27 cellular contexts compared by ENCODE assay signal in the genomic region with DNA sequence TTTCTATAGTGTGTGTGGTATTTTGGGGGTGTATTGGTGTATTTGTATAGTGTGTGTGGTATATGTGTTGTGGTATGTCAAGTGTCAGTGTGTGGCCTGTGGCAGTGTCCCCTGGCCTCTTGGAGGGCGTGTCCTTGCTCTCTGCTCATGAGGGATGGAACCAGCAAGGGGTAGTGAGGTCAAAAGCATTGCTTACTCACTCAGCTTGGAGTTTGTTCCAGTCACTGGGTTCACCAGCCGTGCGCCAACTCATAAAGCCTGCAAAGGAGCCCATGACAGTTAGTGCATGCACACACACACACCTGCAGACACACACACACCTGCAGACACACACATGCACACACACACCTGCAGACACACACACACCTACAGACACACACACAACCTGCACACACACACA. TPM values are rescaled to one million over a fixed set of nuclear protein-coding genes. Genes with fewer than 3 reads are reported as not detected.
"Had no signal": no experiment of that assay in that cellular context is flagged by ENCODE, and none has a peak within 500 bp of the region (broad histone marks: within the 10 kb centered on the region; RNA-seq: fewer than 3 reads in every experiment).

No MANE protein-coding gene starts in this region.

- H3K27ac ChIP-seq: esophagus muscularis mucosa, gastrocnemius medialis, left lung, neural progenitor cell, testis had no signal

- H3K36me3 ChIP-seq: esophagus muscularis mucosa, gastrocnemius medialis, left lung, neural progenitor cell had no signal

- DNase-seq: activated CD4-positive, alpha-beta memory T cell treated with anti-CD3 and anti-CD28 coated beads, Interleukin-2, amount 10 ng/mL, durations not matched to agents 7 days and 5 days; activated CD4-positive, alpha-beta T cell treated with anti-CD3 and anti-CD28 coated beads for 48 hours; activated naive CD4-positive, alpha-beta T cell treated with Interleukin-2 at 50 U/mL for 16 hours; activated T-cell treated with anti-CD3 and anti-CD28 coated beads, Interleukin-2, amount 50 U/mL, for 24 hours; amygdala; effector CD4-positive, alpha-beta T cell; gastrocnemius medialis; naive thymus-derived CD8-positive, alpha-beta T cell; stimulated activated CD4-positive, alpha-beta T cell treated with anti-CD3 and anti-CD28 coated beads, Interleukin-15, amount 100 ng/mL, for 24 hours; stimulated activated CD4-positive, alpha-beta T cell treated with anti-CD3 and anti-CD28 coated beads, Interleukin-2, amount 100 ng/mL, for 48 hours; stimulated activated CD8-positive, alpha-beta memory T cell treated with anti-CD3 and anti-CD28 coated beads, Interleukin-4, amount 100 ng/mL, for 48 hours; stimulated activated naive B cell treated with anti-CD40 and anti-IgM and Interleukin-4, amounts not matched to agents 10 μg/mL and 1 μg/mL and 100 μg/mL, for 72 hours; T-helper 1 cell; testis; trophoblast cell had no signal

- H2AFZ ChIP-seq: neural progenitor cell had no signal

- H3K4me1 ChIP-seq: esophagus muscularis mucosa, gastrocnemius medialis, left lung, neural progenitor cell, testis had no signal

- H3K27me3 ChIP-seq: left lung, neural progenitor cell, testis had no signal

- H3K9ac ChIP-seq: neural progenitor cell had no signal

- ATAC-seq: activated T-helper 17 cell treated with anti-CD3 and anti-CD28 coated beads, Interleukin-2, amount 50 U/mL, for 72 hours; gastrocnemius medialis; left lung; naive thymus-derived CD8-positive, alpha-beta T cell; sciatic nerve; stimulated activated naive B cell treated with anti-CD40 and anti-IgM and Interleukin-4, amounts not matched to agents 10 μg/mL and 1 μg/mL and 100 μg/mL, for 72 hours had no signal

- H3K9me3 ChIP-seq: esophagus muscularis mucosa, gastrocnemius medialis, left lung, testis had no signal

- H3K4me2 ChIP-seq: neural progenitor cell, smooth muscle cell had no signal

- H3K4me3 ChIP-seq: esophagus muscularis mucosa, gastrocnemius medialis, left lung, lung, neural progenitor cell, smooth muscle cell, testis had no signal

RNA-seq across cellular contexts. Expression of a gene that starts 4.3 kb away (rescaled TPM):
- total RNA-seq: activated CD4-positive, alpha-beta memory T cell treated with anti-CD3 and anti-CD28 coated beads, Interleukin-2, amount 10 ng/mL, durations not matched to agents 7 days and 5 days; chondrocyte; endothelial cell of umbilical vein; esophagus muscularis mucosa; gastrocnemius medialis; naive thymus-derived CD8-positive, alpha-beta T cell; posterior vena cava; smooth muscle cell had no signal

RNA-seq across cellular contexts. Expression of a gene that starts 43.7 kb away (rescaled TPM):
- total RNA-seq: activated CD4-positive, alpha-beta memory T cell treated with anti-CD3 and anti-CD28 coated beads, Interleukin-2, amount 10 ng/mL, durations not matched to agents 7 days and 5 days; chondrocyte; endothelial cell of umbilical vein; gastrocnemius medialis; left lung; lung; omental fat pad; posterior vena cava; renal cortical epithelial cell; smooth muscle cell had no signal

RNA-seq across cellular contexts. Expression of a gene that starts 49.5 kb away (rescaled TPM):
- total RNA-seq: activated CD4-positive, alpha-beta memory T cell treated with anti-CD3 and anti-CD28 coated beads, Interleukin-2, amount 10 ng/mL, durations not matched to agents 7 days and 5 days; activated T-helper 17 cell treated with anti-CD3 and anti-CD28 coated beads, Interleukin-2, amount 50 U/mL, for 72 hours; chondrocyte; endothelial cell of umbilical vein; esophagus muscularis mucosa; gastrocnemius medialis; lung; naive thymus-derived CD8-positive, alpha-beta T cell; omental fat pad; posterior vena cava; renal cortical epithelial cell; sciatic nerve; smooth muscle cell had no signal
